ENCODE assay signal across 8 cellular contexts in genomic region chr9:105693435-105694275, GRCh38. TPM values are rescaled to one million over a fixed set of nuclear protein-coding genes. Genes with fewer than 3 reads are reported as not detected.
A peak's percentile ranks its signal among the peaks of the same experiment; 100 is the strongest.
DNase-seq lines count a peak whose midpoint lies in the region; ATAC-seq and TF ChIP-seq lines count a peak whose summit lies in the region.

No MANE protein-coding gene starts in this region.

- H3K9me3 Mint-ChIP-seq in activated naive CD4-positive, alpha-beta T cell treated with anti-CD3 and anti-CD28 coated beads, Interleukin-2, amount 50 U/mL, for 24 hours, result no peaks in the 10 kb centered on the region

- H3K36me3 Mint-ChIP-seq in activated naive CD4-positive, alpha-beta T cell treated with anti-CD3 and anti-CD28 coated beads, Interleukin-2, amount 50 U/mL, for 24 hours, result no peaks in the 10 kb centered on the region

- peak overlapping the region; percentile 82 for H3K4me3 Mint-ChIP-seq in activated naive CD4-positive, alpha-beta T cell treated with anti-CD3 and anti-CD28 coated beads, Interleukin-2, amount 50 U/mL, for 24 hours

- H3K9me3 ChIP-seq in cardiac muscle cell (ENCODE audit: low read depth) (no peaks in the 10 kb centered on the region), HCT116 (ENCODE audit: control insufficient read depth in 1 of 2, insufficient read depth in 1 of 2, low read depth in 1 of 2, low read length in 2 of 2) (no peaks in the 10 kb centered on the region), Loucy (ENCODE audit: insufficient read depth, low read depth, low read length) (no peaks in the 10 kb centered on the region), stomach (no peaks in the 10 kb centered on the region)

- peaks cover 17% of the 10 kb centered on the region for H3K27me3 Mint-ChIP-seq in activated naive CD4-positive, alpha-beta T cell treated with anti-CD3 and anti-CD28 coated beads, Interleukin-2, amount 50 U/mL, for 24 hours

- CTCF ChIA-PET in HCT116 (lab: Charles Lee), result no interaction called here

- WGBS in stomach, 5 donors, result 1 to 5% (median 2%) methylated on average over 16 of the region's 16 CpGs

- H2AFZ ChIP-seq in HCT116 (ENCODE audit: low read depth, low read length, poor library complexity, severe bottlenecking), result peak overlapping the region; percentile 90
- peak overlapping the region; percentile 94 for H2AFZ ChIP-seq in Loucy (ENCODE audit: low read length)

- H3K27ac Mint-ChIP-seq in activated naive CD4-positive, alpha-beta T cell treated with anti-CD3 and anti-CD28 coated beads, Interleukin-2, amount 50 U/mL, for 24 hours, result no peak overlapping the region

- RAD21 ChIA-PET in HCT116 (lab: Charles Lee; ENCODE audit: low non-redundant PET in 1 of 2, low total read pairs in 2 of 2, uncharacterized antibody in 2 of 2, unreplicated experiment in 2 of 2), result interaction anchor here in 1 of 2 experiments (0.8 kb wide), 1 partner anchor 25 kb away, joined by 4 read pairs; no protein-coding TSS in a partner anchor

- BruUV-seq in HCT116 (replicated peaks; lab: Mats Ljungman, UMichigan), result no TSS peak

- H3F3A ChIP-seq in Loucy (ENCODE audit: low read depth), result no peaks in the 10 kb centered on the region

- POLR2A ChIA-PET in HCT116 (lab: Charles Lee), result no interaction called here

- H3K4me3 ChIP-seq in cardiac muscle cell (peak overlapping the region; percentile 89), HCT116 (replicated peaks in 1 of 2; ENCODE audit: low read depth in 1 of 2, low read length in 2 of 2) (peak overlapping the region; percentile 67 to 75), Loucy (ENCODE audit: low read length, poor library complexity, severe bottlenecking) (peak overlapping the region; percentile 81), stomach (peak overlapping the region; percentile 70 to 98 (median 84))

- H4K20me1 ChIP-seq in HCT116 (ENCODE audit: insufficient read depth) (no peaks in the 10 kb centered on the region), Loucy (ENCODE audit: insufficient read depth, low read length, poor library complexity, severe bottlenecking) (peaks cover 20% of the 10 kb centered on the region)

- no peak overlapping the region for H3K9ac ChIP-seq in HCT116 (ENCODE audit: low read length)
- H3K9ac ChIP-seq in Loucy (ENCODE audit: low read depth, low read length, poor library complexity, severe bottlenecking), result peak overlapping the region; percentile 71

- H3K36me3 ChIP-seq in cardiac muscle cell (no peaks in the 10 kb centered on the region), HCT116 (ENCODE audit: control insufficient read depth in 1 of 2, insufficient read depth in 2 of 2, low read length in 2 of 2) (no peaks in the 10 kb centered on the region), Loucy (ENCODE audit: insufficient read depth, low read length) (no peaks in the 10 kb centered on the region), stomach (no peaks in the 10 kb centered on the region)

- ATAC-seq in left ventricle myocardium superior, result no peak
- no peak for ATAC-seq in HCT116

- peaks cover 6% of the 10 kb centered on the region for H3K4me1 ChIP-seq in cardiac muscle cell (ENCODE audit: low read depth)
- H3K4me1 ChIP-seq in HCT116 (ENCODE audit: control insufficient read depth in 1 of 2, insufficient read depth in 2 of 2, low read length in 2 of 2), result peaks cover 5 to 17% of the 10 kb centered on the region in 2 experiments; a peak in 3 of 4 replicates
- peaks cover 33% of the 10 kb centered on the region for H3K4me1 ChIP-seq in Loucy (ENCODE audit: insufficient read depth, low read length, poor library complexity, severe bottlenecking)
- H3K4me1 ChIP-seq in stomach, result peaks cover 6 to 30% (median 15%) of the 10 kb centered on the region in 4 donors

- DNase-seq in cardiac muscle cell (ENCODE audit: low read depth in 1 of 2, low spot score in 1 of 2) (no peak), left ventricle myocardium superior (no peak), HCT116 (ENCODE audit: low read depth, low spot score) (no peak), inferior parietal cortex (ENCODE audit: extremely low spot score) (peak; percentile 40), stomach (no peak), NCI-H1694 (lab: John Stamatoyannopoulos, UW) (no peak)

- H3K27me3 ChIP-seq in cardiac muscle cell, result peaks cover 40% of the 10 kb centered on the region
- peaks cover 17% of the 10 kb centered on the region for H3K27me3 ChIP-seq in HCT116 (ENCODE audit: insufficient read depth, low read length)
- H3K27me3 ChIP-seq in Loucy (ENCODE audit: insufficient read depth, low read length, poor library complexity, severe bottlenecking), result no peaks in the 10 kb centered on the region
- H3K27me3 ChIP-seq in stomach, result peaks cover 0 to 36% (median 0%) of the 10 kb centered on the region in 3 donors

- TF ChIP-seq CTCF in cardiac muscle cell (IDR thresholded peaks at IDR 0.05; ENCODE audit: low read depth, low read length) (no peak), HCT116 (IDR thresholded peaks at IDR 0.05 in 2 of 3, conservative IDR thresholded peaks at IDR 0.05 in 1 of 3; ENCODE audit: borderline replicate concordance in 1 of 3, insufficient read depth in 1 of 3, low read depth in 2 of 3, low read length in 2 of 3) (no peak), Loucy (conservative IDR thresholded peaks at IDR 0.05; ENCODE audit: low read length) (no peak), stomach (IDR thresholded peaks at IDR 0.05) (no peak)

- intact Hi-C loops in left ventricle myocardium superior (cut with micrococcal nuclease) (no loop called here), HCT116 (cut with micrococcal nuclease) (loop anchor here (5.0 kb wide), 3 partner anchors 86 to 266 kb away; partner anchors contain the start of gene FKTN), stomach (cut with DNase I; ENCODE audit: low total_unique reads) (no loop called here)

- peaks cover 37% of the 10 kb centered on the region for H3K4me1 Mint-ChIP-seq in activated naive CD4-positive, alpha-beta T cell treated with anti-CD3 and anti-CD28 coated beads, Interleukin-2, amount 50 U/mL, for 24 hours

- peaks cover 31% of the 10 kb centered on the region for H3K79me2 ChIP-seq in HCT116 (ENCODE audit: insufficient read depth, low read length)
- peaks cover 36% of the 10 kb centered on the region for H3K79me2 ChIP-seq in Loucy (ENCODE audit: insufficient read depth, low read length)

- TF ChIP-seq POLR2A in HCT116 (IDR thresholded peaks at IDR 0.05; ENCODE audit: borderline replicate concordance, extremely low read depth, insufficient read depth, insufficient read length) (no peak), stomach (IDR thresholded peaks at IDR 0.05) (no peak)

- TF ChIP-seq RAD21 in HCT116 (IDR thresholded peaks at IDR 0.05; ENCODE audit: low read depth), result no peak

- H3K9me2 ChIP-seq in HCT116 (ENCODE audit: insufficient read depth) (no peaks in the 10 kb centered on the region), Loucy (replicated peaks; ENCODE audit: low read depth, low read length) (no peaks in the 10 kb centered on the region)

- no peak for TF ChIP-seq EP300 in stomach (IDR thresholded peaks at IDR 0.05)

- H3K4me2 ChIP-seq in HCT116 (ENCODE audit: low read length) (peak overlapping the region; percentile 81), Loucy (ENCODE audit: low read depth, low read length, poor library complexity, severe bottlenecking) (peak overlapping the region; percentile 97)

- H3K27ac ChIP-seq in cardiac muscle cell (no peak overlapping the region), HCT116 (ENCODE audit: low read depth, low read length) (no peak overlapping the region), stomach (peak overlapping the region in 3 of 5 donors; percentile 72 to 87 (median 84))

TF ChIP-seq in HCT116, 20 proteins besides CTCF, POLR2A, EP300 and RAD21 (continues in another document):
- TF ChIP-seq SP1 (IDR thresholded peaks at IDR 0.05; ENCODE audit: low read depth) (no peak), EZH2 (IDR thresholded peaks at IDR 0.05) (no peak), REST (IDR thresholded peaks at IDR 0.05; ENCODE audit: low read depth) (no peak), JUND (IDR thresholded peaks at IDR 0.05) (no peak), ZFX (IDR thresholded peaks at IDR 0.05) (no peak), SIN3A (IDR thresholded peaks at IDR 0.05; ENCODE audit: low read depth) (no peak), ZNF274 (IDR thresholded peaks at IDR 0.05; ENCODE audit: low read depth, low read length) (no peak), SRF (IDR thresholded peaks at IDR 0.05; ENCODE audit: low read depth) (no peak)

RNA-seq across cellular contexts. Expression of gene TMEM38B, which starts 0.7 kb away (rescaled TPM):
- total RNA-seq in cardiac muscle cell, result 17.5 and 21.3 TPM in 2 replicates
- polyA plus RNA-seq in cardiac muscle cell, result 24.9 and 30.9 TPM in 2 replicates
- total RNA-seq in left ventricle myocardium superior, result 62.9 TPM
- 24.5 TPM for total RNA-seq in HCT116 (2021; ENCODE audit: unreplicated experiment)
- 9.6 and 10.2 TPM in 2 replicates for polyA plus RNA-seq in HCT116 (2012)
- 10 to 100 TPM in 3 of 5 donors, 1 to 10 TPM in 1, under 1 TPM in 1; 0.87 to 26.8 (median 15.4) TPM for total RNA-seq in stomach
- polyA plus RNA-seq in stomach, result 1 to 10 TPM; 1.7 to 3.8 (median 3.1) TPM

RNA-seq across cellular contexts. Expression of gene TAL2, which starts 31.4 kb away (rescaled TPM):
- not detected in 2 replicates for total RNA-seq in cardiac muscle cell
- 0.73 TPM in 1 of 2 replicates, not detected in the other for polyA plus RNA-seq in cardiac muscle cell
- not detected for total RNA-seq in left ventricle myocardium superior
- total RNA-seq in HCT116 (2021; ENCODE audit: unreplicated experiment), result not detected
- polyA plus RNA-seq in HCT116 (2012), result 0.27 TPM in 1 of 2 replicates, not detected in the other
- total RNA-seq in stomach, result 1 to 10 TPM in 1 of 5 donors, not detected in 4; 1.3 TPM
- not detected for polyA plus RNA-seq in stomach

Comparison
In these comparisons a context has a peak if more than half of its experiments do, and no peak if none do; other contexts are left out.
1. H3K27ac ChIP-seq: peak in stomach (3 of 5); none in cardiac muscle cell (single experiment) and HCT116 (single experiment).
2. Peak in every context shown above with its lines, with median percentiles within 50 percentile points of each other: H3K4me3 ChIP-seq.